In genomic region chr12:63911336-63911735, GRCh38 we compare ENCODE assay signal across 15 cellular contexts.
"Had no signal": no experiment of that assay in that cellular context is flagged by ENCODE, and none has a peak within 500 bp of the region (broad histone marks: within the 10 kb centered on the region; RNA-seq: fewer than 3 reads in every experiment).

No MANE protein-coding gene starts in this region.

- H3K4me3 ChIP-seq: pancreas had no signal

- H3K9me3 ChIP-seq: pancreas had no signal

- H3K4me3 Mint-ChIP-seq: activated CD4-positive, alpha-beta memory T cell treated with anti-CD3 and anti-CD28 coated beads, Interleukin-2, amount 10 ng/mL, durations not matched to agents 7 days and 5 days; activated naive CD8-positive, alpha-beta T cell treated with anti-CD3 and anti-CD28 coated beads for 36 hours had no signal

- DNase-seq: activated CD4-positive, alpha-beta memory T cell treated with anti-CD3 and anti-CD28 coated beads, Interleukin-2, amount 10 ng/mL, durations not matched to agents 7 days and 5 days; activated CD4-positive, alpha-beta T cell treated with anti-CD3 and anti-CD28 coated beads for 1 hour; activated gamma-delta T cell; activated naive CD8-positive, alpha-beta T cell treated with anti-CD3 and anti-CD28 coated beads for 36 hours; activated T-cell treated with anti-CD3 and anti-CD28 coated beads, Interleukin-2, amount 50 U/mL, for 48 hours; anterior cingulate cortex; central memory CD4-positive, alpha-beta T cell; cortex of kidney; effector memory CD4-positive, alpha-beta T cell; left colon; mesenchymal stem cell; pancreas; retina; small intestine had no signal

- H3K27ac Mint-ChIP-seq: activated CD4-positive, alpha-beta memory T cell treated with anti-CD3 and anti-CD28 coated beads, Interleukin-2, amount 10 ng/mL, durations not matched to agents 7 days and 5 days; activated naive CD8-positive, alpha-beta T cell treated with anti-CD3 and anti-CD28 coated beads for 36 hours had no signal

- H3K4me1 Mint-ChIP-seq: activated CD4-positive, alpha-beta memory T cell treated with anti-CD3 and anti-CD28 coated beads, Interleukin-2, amount 10 ng/mL, durations not matched to agents 7 days and 5 days; activated naive CD8-positive, alpha-beta T cell treated with anti-CD3 and anti-CD28 coated beads for 36 hours had no signal

- H3K36me3 ChIP-seq: pancreas had no signal

- H3K27me3 Mint-ChIP-seq: activated CD4-positive, alpha-beta memory T cell treated with anti-CD3 and anti-CD28 coated beads, Interleukin-2, amount 10 ng/mL, durations not matched to agents 7 days and 5 days had no signal

- H3K27ac ChIP-seq: epithelial cell of prostate, pancreas had no signal

- H3K27me3 ChIP-seq: pancreas had no signal

- ATAC-seq: left colon, pancreas had no signal

- H3K36me3 Mint-ChIP-seq: activated naive CD8-positive, alpha-beta T cell treated with anti-CD3 and anti-CD28 coated beads for 36 hours had no signal
